ENCODE assay signal across 8 cellular contexts in genomic region chr2:142165790-142166189, GRCh38. TPM values are rescaled to one million over a fixed set of nuclear protein-coding genes. Genes with fewer than 3 reads are reported as not detected.
DNase-seq lines count a peak whose midpoint lies in the region; ATAC-seq and TF ChIP-seq lines count a peak whose summit lies in the region.

No MANE protein-coding gene starts in this region.

- POLR2A ChIA-PET in IMR-90 (lab: Charles Lee; ENCODE audit: unreplicated experiment) (no interaction called here), T-cell (lab: Charles Lee) (no interaction called here)

- H3F3A ChIP-seq in GM23338 (replicated peaks; ENCODE audit: low read depth): no peaks in the 10 kb centered on the region

- H3K4ac ChIP-seq in IMR-90 (ENCODE audit: low read depth, low read length): no peak overlapping the region

- DNase-seq in GM23338 (ENCODE audit: low spot score) (peak; percentile 76), IMR-90 (peak; percentile 65), SW480 (ENCODE audit: low spot score) (peak; percentile 2), left kidney (ENCODE audit: low read depth, low spot score) (peak; percentile 46), T-cell (no peak), heart right ventricle (no peak), GM19238 (ENCODE audit: insufficient read length, low spot score) (no peak)

- TF ChIP-seq RAD21 in IMR-90 (IDR thresholded peaks at IDR 0.05; ENCODE audit: low read length): peak; percentile 67

- H3K27ac ChIP-seq in GM23338 (ENCODE audit: low read depth) (no peak overlapping the region), IMR-90 (ENCODE audit: insufficient read depth, low read length) (no peak overlapping the region), heart right ventricle (no peak overlapping the region)

- no peak overlapping the region for H2BK15ac ChIP-seq in IMR-90 (ENCODE audit: low read depth, low read length)

- H2BK120ac ChIP-seq in IMR-90 (ENCODE audit: low read depth, low read length): no peak overlapping the region

- H2AFZ ChIP-seq in GM23338 (peak overlapping the region; percentile 20; the same call in 1 of the 2 replicates), IMR-90 (replicated peaks; ENCODE audit: low read length, poor library complexity) (peak overlapping the region; percentile 79)

- 0 out of 2 replicates have a peak, but pooled peaks have one; percentile 5 for TF ChIP-seq CTCF in GM12875 (IDR thresholded peaks at IDR 0.05; ENCODE audit: borderline replicate concordance, insufficient read depth, low read depth, low read length)
- peak; percentile 65 to 83 for TF ChIP-seq CTCF in GM23338 (conservative IDR thresholded peaks at IDR 0.05; ENCODE audit: low read depth in 2 of 2)
- peak; percentile 57 for TF ChIP-seq CTCF in IMR-90 (conservative IDR thresholded peaks at IDR 0.05; ENCODE audit: low read depth, low read length)
- TF ChIP-seq CTCF in heart right ventricle (IDR thresholded peaks at IDR 0.05): peak in 1 of 9 donors; percentile 22

- H3K27me3 Mint-ChIP-seq in GM23338 (ENCODE audit: insufficient read depth, low read depth, poor library complexity) (no peaks in the 10 kb centered on the region), T-cell (no peaks in the 10 kb centered on the region)

- H4K5ac ChIP-seq in IMR-90 (ENCODE audit: low read depth, low read length): no peak overlapping the region

- H3K9me1 ChIP-seq in IMR-90 (ENCODE audit: insufficient read depth, low read length): no peaks in the 10 kb centered on the region

- H4K91ac ChIP-seq in IMR-90 (ENCODE audit: insufficient read depth, low read depth, low read length): no peak overlapping the region

- WGBS in IMR-90 (ENCODE audit: extremely low coverage in 2 of 2, insufficient read length in 1 of 2), 2 experiments: 46% methylated on average over 3 of the region's 3 CpGs; no CpG with 5 or more reads in 1 of the 2 experiments
- WGBS in heart right ventricle, 2 donors: 11 to 14% methylated on average over 3 of the region's 3 CpGs

- H3K4me1 Mint-ChIP-seq in GM23338 (peaks cover 2% of the 10 kb centered on the region; the same call in 2 of the 3 replicates), T-cell (no peaks in the 10 kb centered on the region)

- BruUV-seq in IMR-90 (replicated peaks; lab: Mats Ljungman, UMichigan): no TSS peak

- CTCF ChIA-PET in IMR-90 (lab: Yijun Ruan, JAX): interaction anchor here (0.5 to 1.5 kb wide), 3 partner anchors 38 to 456 kb away, joined by 3 to 4 read pairs (median 3); no protein-coding TSS in a partner anchor
- CTCF ChIA-PET in T-cell (lab: Charles Lee): no interaction called here

- H3K4me1 ChIP-seq in GM23338 (ENCODE audit: insufficient read depth) (no peaks in the 10 kb centered on the region), IMR-90 (ENCODE audit: control insufficient read depth, insufficient read depth, low read length) (no peaks in the 10 kb centered on the region), heart right ventricle (no peaks in the 10 kb centered on the region)

- H3K27ac Mint-ChIP-seq in GM23338: no peak overlapping the region
- H3K27ac Mint-ChIP-seq in T-cell: no peak overlapping the region

- H2BK20ac ChIP-seq in IMR-90 (ENCODE audit: low read depth, low read length): no peak overlapping the region

- H3K9me2 ChIP-seq in GM23338 (ENCODE audit: insufficient read depth): no peaks in the 10 kb centered on the region

- H3K23ac ChIP-seq in IMR-90 (ENCODE audit: low read depth, low read length): no peak overlapping the region

- H4K8ac ChIP-seq in IMR-90 (ENCODE audit: low read depth in 2 of 2, low read length in 2 of 2): no peak overlapping the region

- no peak overlapping the region for H3K56ac ChIP-seq in IMR-90 (ENCODE audit: extremely low read depth, insufficient read depth, low read length)

- H3K4me2 ChIP-seq in GM23338: no peak overlapping the region
- H3K4me2 ChIP-seq in IMR-90 (ENCODE audit: low read depth, low read length): no peak overlapping the region

- H3K14ac ChIP-seq in IMR-90 (replicated peaks; ENCODE audit: low read depth, low read length): no peak overlapping the region

- H3K9ac ChIP-seq in IMR-90 (ENCODE audit: low read depth, low read length): no peak overlapping the region

- no peak overlapping the region for H3K18ac ChIP-seq in IMR-90 (ENCODE audit: low read depth, low read length)

- H3K36me3 ChIP-seq in GM23338 (ENCODE audit: insufficient read depth) (no peaks in the 10 kb centered on the region), IMR-90 (ENCODE audit: control insufficient read depth, insufficient read depth, low read length) (no peaks in the 10 kb centered on the region), heart right ventricle (no peaks in the 10 kb centered on the region)

- no peak for TF ChIP-seq POLR2A in IMR-90 (IDR thresholded peaks at IDR 0.05; ENCODE audit: low read depth, low read length)

- H3K36me3 Mint-ChIP-seq in GM23338 (ENCODE audit: low read depth) (no peaks in the 10 kb centered on the region), T-cell (no peaks in the 10 kb centered on the region)

- no peak overlapping the region for H2AK5ac ChIP-seq in IMR-90 (ENCODE audit: low read depth, low read length)

- no peaks in the 10 kb centered on the region for H3K27me3 ChIP-seq in GM23338 (ENCODE audit: insufficient read depth)
- no peaks in the 10 kb centered on the region for H3K27me3 ChIP-seq in IMR-90 (ENCODE audit: control insufficient read depth, insufficient read depth, low read length)
- H3K27me3 ChIP-seq in heart right ventricle: no peaks in the 10 kb centered on the region

- no peaks in the 10 kb centered on the region for H3K79me1 ChIP-seq in IMR-90 (ENCODE audit: low read depth in 1 of 2, low read length in 2 of 2)

- in situ Hi-C loops in IMR-90 (cut with MboI; ENCODE audit: low sequenced_read_pairs): no loop called here

- ATAC-seq in GM23338: peak; percentile 97
- ATAC-seq in IMR-90 (ENCODE audit: low read depth): peak; percentile 80
- no peak for ATAC-seq in T-cell (replicated peaks in 1 of 4)
- no peak for ATAC-seq in heart right ventricle

- H4K20me1 ChIP-seq in GM23338 (replicated peaks; ENCODE audit: insufficient read depth) (no peaks in the 10 kb centered on the region), IMR-90 (ENCODE audit: insufficient read depth, low read length) (no peaks in the 10 kb centered on the region)

- intact Hi-C loops in IMR-90 (cut with micrococcal nuclease) (loop anchor here (1.0 to 10.0 kb wide), 2 partner anchors 439 to 475 kb away; no protein-coding TSS in a partner anchor), heart right ventricle (cut with DNase I) (no loop called here)

- no peak overlapping the region for H3K4me3 Mint-ChIP-seq in GM23338
- no peak overlapping the region for H3K4me3 Mint-ChIP-seq in T-cell

- no peak overlapping the region for H3K4me3 ChIP-seq in GM12875 (ENCODE audit: low read depth, low read length)
- no peak overlapping the region for H3K4me3 ChIP-seq in GM23338
- no peak overlapping the region for H3K4me3 ChIP-seq in IMR-90 (ENCODE audit: insufficient read depth, low read depth, low read length)
- no peak overlapping the region for H3K4me3 ChIP-seq in heart right ventricle

- dilution Hi-C loops in IMR-90 (cut with HindIII; ENCODE audit: low sequenced_read_pairs, unreplicated experiment): no loop called here

- no peaks in the 10 kb centered on the region for H3K79me2 ChIP-seq in GM23338 (replicated peaks; ENCODE audit: insufficient read depth)

- H3K9me3 Mint-ChIP-seq in GM23338 (no peaks in the 10 kb centered on the region), T-cell (peaks cover 5 to 15% (median 11%) of the 10 kb centered on the region in 3 donors)

- no peak overlapping the region for H2AK9ac ChIP-seq in IMR-90 (replicated peaks; ENCODE audit: low read depth, low read length, poor library complexity)

- no peak overlapping the region for H2BK5ac ChIP-seq in IMR-90 (ENCODE audit: low read depth, low read length, poor library complexity, severe bottlenecking)

- H3K9me3 ChIP-seq in IMR-90 (ENCODE audit: control insufficient read depth, insufficient read depth, low read length): no peaks in the 10 kb centered on the region
- H3K9me3 ChIP-seq in heart right ventricle: peaks cover 0 to 12% (median 0%) of the 10 kb centered on the region in 11 donors

TF ChIP-seq in GM23338, 12 proteins besides CTCF, POLR2A, EP300 and RAD21 (continues in another document):
- TF ChIP-seq POLR2AphosphoS5 (IDR thresholded peaks at IDR 0.05; ENCODE audit: low read depth): no peak
- no peak for TF ChIP-seq STAT1 (IDR thresholded peaks at IDR 0.05; ENCODE audit: unreplicated experiment)

TF ChIP-seq in IMR-90, 13 proteins besides CTCF, POLR2A, EP300 and RAD21:
- TF ChIP-seq BHLHE40 (IDR thresholded peaks at IDR 0.05; ENCODE audit: low read depth, low read length) (no peak), SMC3 (IDR thresholded peaks at IDR 0.05; ENCODE audit: low read depth, low read length) (peak; percentile 70)

RNA-seq across cellular contexts. Expression of gene LRP1B, which starts 35.0 kb away (rescaled TPM):
- total RNA-seq in GM23338 (2014; rRNA removed; shearing (Covaris generic)): 0.89 and 0.97 TPM in 2 replicates
- polyA plus RNA-seq in GM23338 (2016; fragmentation: Nextera tagmentation; extraction: Ambion mirVana) (0.15 and 0.37 TPM in 2 replicates), IMR-90 (2012; rRNA removed) (0.02 TPM in 1 of 2 replicates, not detected in the other), heart right ventricle (under 1 TPM in 1 of 2 donors, not detected in 1; 0.15 TPM)
- total RNA-seq in IMR-90 (2012; rRNA removed) (under 0.01 TPM in 2 replicates), T-cell (not detected), heart right ventricle (under 1 TPM; 0.02 to 0.27 (median 0.11) TPM)
- not detected in 2 replicates for polyA plus RNA-seq in IMR-90 (2012; cell fraction: cytosol; rRNA removed)
- polyA plus RNA-seq in IMR-90 (2012; cell fraction: nucleus; rRNA removed; ENCODE audit: low replicate concordance): not detected in 2 replicates

Comparison
In these comparisons a context has a peak if more than half of its experiments do, and no peak if none do; other contexts are left out.
1. ATAC-seq: peak in GM23338 (single experiment) and IMR-90 (single experiment); none in T-cell (0 of 4) and heart right ventricle (0 of 8).
2. DNase-seq: peak in GM23338 (single experiment), IMR-90 (single experiment), SW480 (single experiment) and left kidney (single experiment); none in T-cell (0 of 34), heart right ventricle (0 of 2) and GM19238 (single experiment).